13 cellular contexts compared by ENCODE assay signal in the genomic region with DNA sequence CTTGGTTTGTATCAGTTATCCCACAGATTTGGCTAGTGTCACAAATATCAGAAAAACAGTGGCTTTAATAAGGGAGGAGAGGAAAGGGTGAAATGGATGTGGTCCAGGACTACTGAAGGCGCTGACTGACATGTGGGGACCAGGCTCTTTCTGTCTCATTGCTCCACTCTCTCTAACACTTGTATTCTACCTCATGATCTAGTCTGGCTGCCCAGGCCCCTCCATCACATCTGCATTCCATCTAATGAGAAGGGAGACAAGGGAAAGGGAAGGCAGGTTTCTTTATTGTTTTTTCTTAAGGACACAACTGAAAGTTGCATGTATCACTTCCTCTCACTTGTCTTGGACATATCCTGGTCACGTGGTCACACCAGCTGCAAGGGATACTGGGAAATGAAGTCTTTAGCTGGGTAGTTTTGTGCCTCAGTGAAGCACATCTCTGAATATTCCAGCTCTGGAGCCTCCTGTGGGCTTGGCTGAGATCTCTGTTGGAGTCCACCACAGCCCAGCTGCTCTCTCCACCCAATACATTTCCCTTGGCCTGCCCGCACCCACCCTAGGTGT. TPM values are rescaled to one million over a fixed set of nuclear protein-coding genes. Genes with fewer than 3 reads are reported as not detected.
DNase-seq lines count a peak whose midpoint lies in the region; ATAC-seq and TF ChIP-seq lines count a peak whose summit lies in the region.
"Had no signal": no experiment of that assay in that cellular context is flagged by ENCODE, and none has a peak within 500 bp of the region (broad histone marks: within the 10 kb centered on the region; RNA-seq: fewer than 3 reads in every experiment).

No MANE protein-coding gene starts in this region.

- no peak overlapping the region for H3K27ac ChIP-seq in HEK293 (ENCODE audit: extremely low read depth, low read depth, low read length)

- ATAC-seq in GM21529 (IDR thresholded peaks at IDR 0.05; ENCODE audit: unreplicated experiment) = no peak
- ATAC-seq in HG03097 (IDR thresholded peaks at IDR 0.05; ENCODE audit: low FRiP score, unreplicated experiment) = no peak
- ATAC-seq: left colon; naive thymus-derived CD4-positive, alpha-beta T cell had no signal

- H3K4me1 ChIP-seq in HEK293 (ENCODE audit: control insufficient read depth, insufficient read depth, low read length) = no peaks in the 10 kb centered on the region

- H3K36me3 ChIP-seq in HEK293 (ENCODE audit: control insufficient read depth in 2 of 2, insufficient read depth in 1 of 2, low read length in 2 of 2) = no peaks in the 10 kb centered on the region

- CTCF ChIA-PET in HEK293 (lab: Yijun Ruan, JAX) = no interaction called here

- H3K9me3 ChIP-seq in HEK293 (ENCODE audit: control insufficient read depth, insufficient read depth, low read depth, low read length) = no peaks in the 10 kb centered on the region

- POLR2A ChIA-PET in HEK293 (lab: Yijun Ruan, JAX) = no interaction called here

- DNase-seq in EL (peak; percentile 13), RPMI7951 (ENCODE audit: low read depth) (peak; percentile 31), foreskin melanocyte (peak; percentile 6), NCI-H748 (lab: John Stamatoyannopoulos, UW; ENCODE audit: unreplicated experiment) (no peak)
- DNase-seq: activated B cell treated with CpG ODN at 0.5 μM for 24 hours; C1 segment of cervical spinal cord; left colon; naive thymus-derived CD4-positive, alpha-beta T cell; NCI-H226; SHP77 had no signal

- H3K4me3 ChIP-seq in HEK293 (ENCODE audit: low read depth, low read length) = no peak overlapping the region

- TF ChIP-seq CTCF in HEK293 (tag by site-specific recombination; IDR thresholded peaks at IDR 0.05) = no peak

TF ChIP-seq in HEK293, 187 proteins besides CTCF, POLR2A, EP300 and RAD21:
- TF ChIP-seq, protein P1, sequence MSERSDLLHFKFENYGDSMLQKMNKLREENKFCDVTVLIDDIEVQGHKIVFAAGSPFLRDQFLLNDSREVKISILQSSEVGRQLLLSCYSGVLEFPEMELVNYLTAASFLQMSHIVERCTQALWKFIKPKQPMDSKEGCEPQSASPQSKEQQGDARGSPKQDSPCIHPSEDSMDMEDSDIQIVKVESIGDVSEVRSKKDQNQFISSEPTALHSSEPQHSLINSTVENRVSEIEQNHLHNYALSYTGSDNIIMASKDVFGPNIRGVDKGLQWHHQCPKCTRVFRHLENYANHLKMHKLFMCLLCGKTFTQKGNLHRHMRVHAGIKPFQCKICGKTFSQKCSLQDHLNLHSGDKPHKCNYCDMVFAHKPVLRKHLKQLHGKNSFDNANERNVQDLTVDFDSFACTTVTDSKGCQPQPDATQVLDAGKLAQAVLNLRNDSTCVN (tag by site-specific recombination; optimal IDR thresholded peaks at IDR 0.05) = no peak
- TF ChIP-seq ZNF426 (tag by site-specific recombination; IDR thresholded peaks at IDR 0.05) = no peak
- 0 out of 2 replicates have a peak, but pooled peaks have one; percentile 49 for TF ChIP-seq ZNF580 (tag by site-specific recombination; IDR thresholded peaks at IDR 0.05)
- 0 out of 2 replicates have a peak, but pooled peaks have one; percentile 60 for TF ChIP-seq ZNF280D (tag by site-specific recombination; IDR thresholded peaks at IDR 0.05)
- no peak for TF ChIP-seq PBX3 (CRISPR knock-in tag; IDR thresholded peaks at IDR 0.05)
- TF ChIP-seq ZSCAN23 (tag by site-specific recombination; IDR thresholded peaks at IDR 0.05) = no peak
- no peak for TF ChIP-seq ZNF169 (tag by site-specific recombination; IDR thresholded peaks at IDR 0.05)
TF ChIP-seq in HEK293: peak in this region for 2.

RNA-seq across cellular contexts. Expression of gene PADI2, which starts 42.0 kb away (rescaled TPM):
- total RNA-seq in RPMI7951 (2014; rRNA removed; shearing (Covaris generic)) = 2.9 and 4.1 TPM in 2 replicates

RNA-seq across cellular contexts. Expression of gene PADI1, which starts 43.7 kb away (rescaled TPM):
- total RNA-seq in RPMI7951 (2014; rRNA removed; shearing (Covaris generic)) = 1.9 and 2.4 TPM in 2 replicates
- total RNA-seq: activated B cell treated with CpG ODN at 0.5 μM for 24 hours; naive thymus-derived CD4-positive, alpha-beta T cell had no signal
